1 cellular context compared by ENCODE assay signal in the genomic region with DNA sequence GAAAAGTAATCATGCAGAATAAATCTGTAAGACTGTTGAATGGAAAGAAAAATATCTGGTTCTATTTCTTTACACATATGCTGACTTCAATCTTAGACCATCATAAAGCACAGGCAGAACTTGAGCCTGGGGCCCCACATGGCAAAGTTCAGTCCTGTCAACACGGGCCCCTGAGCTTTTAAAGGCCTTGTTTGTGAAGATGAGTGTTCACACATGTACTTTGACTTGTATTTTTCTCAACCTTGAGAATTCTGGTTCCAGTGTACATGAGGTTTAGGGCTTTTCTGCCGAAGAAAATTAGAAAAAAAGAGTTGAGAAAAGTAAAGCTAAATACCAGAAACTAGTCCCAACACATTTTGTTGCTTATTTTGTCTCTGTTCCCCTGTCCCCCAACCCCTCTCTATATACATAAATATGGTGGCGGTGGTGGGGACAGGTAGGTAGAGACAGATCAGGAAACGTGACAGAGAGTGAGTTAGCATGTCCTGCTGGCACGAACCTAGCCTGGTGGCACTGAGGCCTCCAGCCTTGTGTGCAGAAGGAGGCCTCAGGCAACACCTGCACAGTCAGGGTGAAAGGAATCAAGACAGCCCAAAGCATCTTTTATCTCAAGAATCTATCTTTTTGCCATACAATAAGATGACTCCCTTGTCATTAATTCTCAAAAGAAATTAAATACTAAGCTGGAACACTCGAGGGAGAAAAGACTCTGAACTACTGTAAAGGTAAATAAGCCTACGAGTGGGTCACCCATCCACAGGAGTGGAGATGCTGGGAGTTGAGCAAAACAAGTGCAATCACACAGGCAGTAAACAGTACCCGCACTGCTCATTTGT.
TF ChIP-seq lines count a peak whose summit lies in the region.

No MANE protein-coding gene starts in this region.

TF ChIP-seq in HepG2, 621 proteins besides CTCF, POLR2A, EP300 and RAD21 (continued from another document):
- TF ChIP-seq HNF1A (IDR thresholded peaks at IDR 0.05; ENCODE audit: low read depth) = peak; percentile 31; the same call in 1 of the 2 replicates
- TF ChIP-seq HNF1A (CRISPR knock-in tag; IDR thresholded peaks at IDR 0.05; ENCODE audit: borderline replicate concordance) = peak; percentile 62; the same call in 1 of the 2 replicates
- TF ChIP-seq, protein P1, sequence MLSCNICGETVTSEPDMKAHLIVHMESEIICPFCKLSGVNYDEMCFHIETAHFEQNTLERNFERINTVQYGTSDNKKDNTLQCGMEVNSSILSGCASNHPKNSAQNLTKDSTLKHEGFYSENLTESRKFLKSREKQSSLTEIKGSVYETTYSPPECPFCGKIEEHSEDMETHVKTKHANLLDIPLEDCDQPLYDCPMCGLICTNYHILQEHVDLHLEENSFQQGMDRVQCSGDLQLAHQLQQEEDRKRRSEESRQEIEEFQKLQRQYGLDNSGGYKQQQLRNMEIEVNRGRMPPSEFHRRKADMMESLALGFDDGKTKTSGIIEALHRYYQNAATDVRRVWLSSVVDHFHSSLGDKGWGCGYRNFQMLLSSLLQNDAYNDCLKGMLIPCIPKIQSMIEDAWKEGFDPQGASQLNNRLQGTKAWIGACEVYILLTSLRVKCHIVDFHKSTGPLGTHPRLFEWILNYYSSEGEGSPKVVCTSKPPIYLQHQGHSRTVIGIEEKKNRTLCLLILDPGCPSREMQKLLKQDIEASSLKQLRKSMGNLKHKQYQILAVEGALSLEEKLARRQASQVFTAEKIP (CRISPR knock-in tag; IDR thresholded peaks at IDR 0.05; ENCODE audit: borderline replicate concordance) = no peak
- TF ChIP-seq ZNF572 (CRISPR knock-in tag; IDR thresholded peaks at IDR 0.05) = no peak
- TF ChIP-seq, protein P2, sequence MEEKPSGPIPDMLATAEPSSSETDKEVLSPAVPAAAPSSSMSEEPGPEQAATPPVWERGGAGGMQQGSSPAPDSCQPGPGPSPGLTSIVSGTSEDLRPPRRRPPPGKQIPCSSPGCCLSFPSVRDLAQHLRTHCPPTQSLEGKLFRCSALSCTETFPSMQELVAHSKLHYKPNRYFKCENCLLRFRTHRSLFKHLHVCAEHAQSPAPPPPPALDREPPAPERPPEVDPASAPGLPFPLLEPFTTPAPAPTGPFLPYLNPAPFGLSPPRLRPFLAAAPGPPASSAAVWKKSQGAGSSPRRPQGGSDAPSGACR (CRISPR knock-in tag; IDR thresholded peaks at IDR 0.05) = no peak
- peak; percentile 55; the same call in 1 of the 2 replicates for TF ChIP-seq GFI1 (CRISPR knock-in tag; IDR thresholded peaks at IDR 0.05; ENCODE audit: borderline replicate concordance)
- TF ChIP-seq MEIS2 (CRISPR knock-in tag; IDR thresholded peaks at IDR 0.05) = peak; percentile 61; the same call in 1 of the 2 replicates
- 0 out of 2 replicates have a peak, but pooled peaks have one; percentile 17 for TF ChIP-seq BORCS8-MEF2B (CRISPR knock-in tag; IDR thresholded peaks at IDR 0.05)
- TF ChIP-seq ATF4 (CRISPR knock-in tag; IDR thresholded peaks at IDR 0.05) = 0 out of 4 replicates have a peak, but pooled peaks of 1 of the 2 experiments have one; percentile 17
- no peak for TF ChIP-seq STAG1 (CRISPR knock-in tag; IDR thresholded peaks at IDR 0.05)
- no peak for TF ChIP-seq ZNF607 (CRISPR knock-in tag; IDR thresholded peaks at IDR 0.05; ENCODE audit: borderline replicate concordance)
- TF ChIP-seq KMT2B (CRISPR knock-in tag; IDR thresholded peaks at IDR 0.05) = no peak
- TF ChIP-seq ZNF331 (CRISPR knock-in tag; IDR thresholded peaks at IDR 0.05) = peak; percentile 59; the same call in 1 of the 2 replicates
- TF ChIP-seq ZNF773 (CRISPR knock-in tag; IDR thresholded peaks at IDR 0.05; ENCODE audit: borderline replicate concordance) = no peak
- no peak for TF ChIP-seq ZNF34 (CRISPR knock-in tag; IDR thresholded peaks at IDR 0.05; ENCODE audit: borderline replicate concordance)
- no peak for TF ChIP-seq THAP11 (CRISPR knock-in tag; IDR thresholded peaks at IDR 0.05)
- peak; percentile 55; the same call in 1 of the 2 replicates for TF ChIP-seq RERE (CRISPR knock-in tag; IDR thresholded peaks at IDR 0.05; ENCODE audit: low read depth)
- peak; percentile 66 for TF ChIP-seq MED1 (CRISPR knock-in tag; IDR thresholded peaks at IDR 0.05)
- TF ChIP-seq, protein P3, sequence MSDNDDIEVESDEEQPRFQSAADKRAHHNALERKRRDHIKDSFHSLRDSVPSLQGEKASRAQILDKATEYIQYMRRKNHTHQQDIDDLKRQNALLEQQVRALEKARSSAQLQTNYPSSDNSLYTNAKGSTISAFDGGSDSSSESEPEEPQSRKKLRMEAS (IDR thresholded peaks at IDR 0.05) = peak; percentile 84
- TF ChIP-seq ZNF570 (CRISPR knock-in tag; IDR thresholded peaks at IDR 0.05; ENCODE audit: borderline replicate concordance) = no peak
- TF ChIP-seq ARID5B (CRISPR knock-in tag; IDR thresholded peaks at IDR 0.05) = peak; percentile 90
- peak; percentile 70; the same call in 1 of the 2 replicates for TF ChIP-seq IKZF5 (CRISPR knock-in tag; IDR thresholded peaks at IDR 0.05)
- no peak for TF ChIP-seq ZNF720 (CRISPR knock-in tag; IDR thresholded peaks at IDR 0.05)
- no peak for TF ChIP-seq MAFG (CRISPR knock-in tag; IDR thresholded peaks at IDR 0.05)
- no peak for TF ChIP-seq ZNF121 (CRISPR knock-in tag; IDR thresholded peaks at IDR 0.05)
- no peak for TF ChIP-seq TBX3 (IDR thresholded peaks at IDR 0.05; ENCODE audit: borderline replicate concordance)
- TF ChIP-seq KMT2A (CRISPR knock-in tag; IDR thresholded peaks at IDR 0.05) = no peak
- peak; percentile 54; the same call in 1 of the 2 replicates for TF ChIP-seq SIX4 (CRISPR knock-in tag; IDR thresholded peaks at IDR 0.05)
- TF ChIP-seq KAT8 (CRISPR knock-in tag; IDR thresholded peaks at IDR 0.05) = peak; percentile 55; the same call in 1 of the 2 replicates
- peak; percentile 59; the same call in 1 of the 2 replicates for TF ChIP-seq HMG20A (CRISPR knock-in tag; IDR thresholded peaks at IDR 0.05; ENCODE audit: borderline replicate concordance)
- TF ChIP-seq ERF (CRISPR knock-in tag; IDR thresholded peaks at IDR 0.05) = peak; percentile 38; the same call in 1 of the 2 replicates
- TF ChIP-seq GLMP (CRISPR knock-in tag; IDR thresholded peaks at IDR 0.05; ENCODE audit: borderline replicate concordance) = no peak
TF ChIP-seq in HepG2: peak in this region for 131.
